In genomic region chr13:98664047-98664446, GRCh38 we compare ENCODE assay signal across 10 cellular contexts.
A peak's percentile ranks its signal among the peaks of the same experiment; 100 is the strongest.
DNase-seq lines count a peak whose midpoint lies in the region; ATAC-seq, FAIRE-seq and TF ChIP-seq lines count a peak whose summit lies in the region.
"Had no signal": no experiment of that assay in that cellular context is flagged by ENCODE, and none has a peak within 500 bp of the region (broad histone marks: within the 10 kb centered on the region; RNA-seq: fewer than 3 reads in every experiment).

No MANE protein-coding gene starts in this region.

- no peak for TF ChIP-seq POLR2A in lower leg skin (IDR thresholded peaks at IDR 0.05)

- H3K9me2 ChIP-seq in OCI-LY7 (ENCODE audit: insufficient read depth, low read length) = no peaks in the 10 kb centered on the region

- POLR2A ChIA-PET in OCI-LY7 (lab: Charles Lee) = no interaction called here

- intact Hi-C loops in lower leg skin (cut with DNase I; ENCODE audit: low total_unique reads) = no loop called here
- intact Hi-C loops in sciatic nerve (cut with DNase I) = no loop called here
- intact Hi-C loops in OCI-LY7 (cut with micrococcal nuclease; ENCODE audit: unreplicated experiment) = no loop called here

- WGBS in lower leg skin, 2 donors = 35 to 46% methylated on average over 11 of the region's 11 CpGs

- H3K4me2 ChIP-seq in OCI-LY7 (ENCODE audit: low read length) = no peak overlapping the region

- H3K36me3 ChIP-seq in OCI-LY7 (ENCODE audit: insufficient read depth, low read length) = no peaks in the 10 kb centered on the region

- BruUV-seq in OCI-LY7 (replicated peaks; lab: Mats Ljungman, UMichigan) = no TSS peak

- DNase-seq in stimulated activated naive CD4-positive, alpha-beta T cell treated with Interleukin-2 at 50 U/mL for 16 hours (lab: John Stamatoyannopoulos, UW) = peak; percentile 73
- no peak for DNase-seq in stimulated activated naive CD4-positive, alpha-beta T cell (lab: John Stamatoyannopoulos, UW)
- DNase-seq in activated naive CD4-positive, alpha-beta T cell (lab: John Stamatoyannopoulos, UW) = peak in 3 of 4 experiments; percentile 6 to 19 (median 17)
- DNase-seq in lower leg skin (ENCODE audit: low spot score in 2 of 2) (peak; percentile 42 to 77), urothelium cell line (ENCODE audit: low spot score) (peak; percentile 72), sciatic nerve (ENCODE audit: low spot score) (no peak), OCI-LY7 (ENCODE audit: low spot score) (no peak)
- DNase-seq: CD8-positive, alpha-beta T cell had no signal

- ATAC-seq in sciatic nerve = no peak
- no peak for ATAC-seq in GM21390 (IDR thresholded peaks at IDR 0.05; ENCODE audit: unreplicated experiment)
- ATAC-seq: CD8-positive, alpha-beta T cell had no signal

- H3K27ac ChIP-seq in OCI-LY7 (ENCODE audit: low read depth, low read length, poor library complexity, severe bottlenecking) = no peak overlapping the region
- H3K27ac ChIP-seq: parathyroid adenoma had no signal

- no peaks in the 10 kb centered on the region for H3K79me2 ChIP-seq in OCI-LY7 (ENCODE audit: insufficient read depth, low read depth, low read length)
- H3K79me2 ChIP-seq: parathyroid adenoma had no signal

- no peaks in the 10 kb centered on the region for H3K4me1 ChIP-seq in OCI-LY7 (ENCODE audit: insufficient read depth, low read length, poor library complexity, severe bottlenecking)
- H3K4me1 ChIP-seq: parathyroid adenoma had no signal

- CTCF ChIA-PET in OCI-LY7 (lab: Charles Lee; ENCODE audit: unreplicated experiment) = no interaction called here

- FAIRE-seq in urothelium cell line (lab: Jason Lieb, UNC) = no peak

- H2AFZ ChIP-seq in OCI-LY7 (ENCODE audit: low read length) = no peak overlapping the region
- H2AFZ ChIP-seq: parathyroid adenoma had no signal

- TF ChIP-seq CTCF in lower leg skin (IDR thresholded peaks at IDR 0.05) = no peak
- TF ChIP-seq CTCF in OCI-LY7 (conservative IDR thresholded peaks at IDR 0.05; ENCODE audit: low read length) = no peak

- no peaks in the 10 kb centered on the region for H3K9me3 ChIP-seq in OCI-LY7 (ENCODE audit: low read length)

- H3K4me3 ChIP-seq in lower leg skin (ENCODE audit: low read depth, poor library complexity, severe bottlenecking) (no peak overlapping the region), OCI-LY7 (ENCODE audit: low read depth, low read length, poor library complexity, severe bottlenecking) (no peak overlapping the region)

- no peaks in the 10 kb centered on the region for H4K20me1 ChIP-seq in OCI-LY7 (ENCODE audit: insufficient read depth, low read length)

Comparison
In these comparisons a context has a peak if more than half of its experiments do, and no peak if none do; other contexts are left out.
1. DNase-seq: peak in stimulated activated naive CD4-positive, alpha-beta T cell treated with Interleukin-2 at 50 U/mL for 16 hours (single experiment), activated naive CD4-positive, alpha-beta T cell (3 of 4), lower leg skin (2 of 2) and urothelium cell line (single experiment); none in stimulated activated naive CD4-positive, alpha-beta T cell (0 of 6), sciatic nerve (single experiment) and OCI-LY7 (single experiment).